ENCODE assay signal across 1 cellular context in the genomic region with DNA sequence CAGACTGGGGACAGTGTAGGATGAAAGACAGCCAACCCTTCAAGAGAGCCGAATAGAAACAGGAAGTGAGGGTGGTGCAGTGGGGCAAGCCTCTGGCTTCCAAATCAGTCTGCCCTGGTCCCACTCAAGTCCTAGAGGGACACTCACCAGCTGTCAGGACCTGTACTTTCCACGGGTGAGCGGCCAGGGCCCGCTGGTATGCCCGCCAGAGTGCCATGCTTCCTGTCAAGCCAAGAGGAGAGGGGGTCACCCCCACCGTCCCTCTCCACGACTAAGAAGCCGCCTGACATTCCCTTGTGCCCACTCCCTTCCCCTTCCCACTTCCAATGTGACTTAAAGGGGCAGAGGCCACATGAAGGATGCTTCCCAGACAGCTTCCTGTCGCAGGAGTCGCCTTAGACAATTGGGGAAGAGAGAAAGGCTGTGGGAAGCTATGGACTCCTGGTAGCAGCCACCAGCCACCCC.
A peak's percentile ranks its signal among the peaks of the same experiment; 100 is the strongest.
TF ChIP-seq lines count a peak whose summit lies in the region.

No MANE protein-coding gene starts in this region.

TF ChIP-seq in HepG2, 621 proteins besides CTCF, POLR2A, EP300 and RAD21 (continued from another document):
- TF ChIP-seq ZBTB8A (CRISPR knock-in tag; IDR thresholded peaks at IDR 0.05; ENCODE audit: borderline replicate concordance, low read depth): 0 out of 2 replicates have a peak, but pooled peaks have one; percentile 2
- TF ChIP-seq, protein P1, sequence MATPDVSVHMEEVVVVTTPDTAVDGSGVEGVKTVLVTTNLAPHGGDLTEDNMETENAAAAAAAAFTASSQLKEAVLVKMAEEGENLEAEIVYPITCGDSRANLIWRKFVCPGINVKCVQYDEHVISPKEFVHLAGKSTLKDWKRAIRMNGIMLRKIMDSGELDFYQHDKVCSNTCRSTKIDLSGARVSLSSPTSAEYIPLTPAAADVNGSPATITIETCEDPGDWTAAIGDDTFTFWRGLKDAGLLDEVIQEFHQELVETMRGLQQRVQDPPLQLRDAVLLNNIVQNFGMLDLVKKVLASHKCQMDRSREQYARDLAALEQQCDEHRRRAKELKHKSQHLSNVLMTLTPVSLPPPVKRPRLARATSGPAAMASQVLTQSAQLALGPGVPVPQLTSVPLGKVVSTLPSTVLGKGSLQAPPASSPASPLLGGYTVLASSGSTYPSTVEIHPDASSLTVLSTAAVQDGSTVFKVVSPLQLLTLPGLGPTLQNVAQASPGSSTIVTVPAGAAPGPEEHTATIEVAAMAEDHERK (CRISPR knock-in tag; IDR thresholded peaks at IDR 0.05; ENCODE audit: low read depth): no peak
- no peak for TF ChIP-seq HMGA1 (CRISPR knock-in tag; conservative IDR thresholded peaks at IDR 0.05)
- 0 out of 2 replicates have a peak, but pooled peaks have one; percentile 12 for TF ChIP-seq TARDBP (CRISPR knock-in tag; IDR thresholded peaks at IDR 0.05)
- TF ChIP-seq ZNF792 (CRISPR knock-in tag; IDR thresholded peaks at IDR 0.05): no peak
- TF ChIP-seq HNF4A (CRISPR knock-in tag; IDR thresholded peaks at IDR 0.05): no peak
- TF ChIP-seq, protein P2, sequence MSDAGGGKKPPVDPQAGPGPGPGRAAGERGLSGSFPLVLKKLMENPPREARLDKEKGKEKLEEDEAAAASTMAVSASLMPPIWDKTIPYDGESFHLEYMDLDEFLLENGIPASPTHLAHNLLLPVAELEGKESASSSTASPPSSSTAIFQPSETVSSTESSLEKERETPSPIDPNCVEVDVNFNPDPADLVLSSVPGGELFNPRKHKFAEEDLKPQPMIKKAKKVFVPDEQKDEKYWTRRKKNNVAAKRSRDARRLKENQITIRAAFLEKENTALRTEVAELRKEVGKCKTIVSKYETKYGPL (CRISPR knock-in tag; IDR thresholded peaks at IDR 0.05): no peak
- TF ChIP-seq SMARCE1 (IDR thresholded peaks at IDR 0.05; ENCODE audit: borderline replicate concordance): no peak
- TF ChIP-seq, protein P3, sequence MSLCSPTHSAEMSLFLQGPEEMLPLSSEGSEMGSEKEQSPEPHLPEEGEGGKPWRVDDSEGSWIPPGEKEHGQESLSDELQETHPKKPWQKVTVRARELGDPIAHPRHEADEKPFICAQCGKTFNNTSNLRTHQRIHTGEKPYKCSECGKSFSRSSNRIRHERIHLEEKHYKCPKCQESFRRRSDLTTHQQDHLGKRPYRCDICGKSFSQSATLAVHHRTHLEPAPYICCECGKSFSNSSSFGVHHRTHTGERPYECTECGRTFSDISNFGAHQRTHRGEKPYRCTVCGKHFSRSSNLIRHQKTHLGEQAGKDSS (CRISPR knock-in tag; IDR thresholded peaks at IDR 0.05; ENCODE audit: borderline replicate concordance, low read depth): no peak
- TF ChIP-seq HNRNPLL (IDR thresholded peaks at IDR 0.05; ENCODE audit: low read depth, low read length, poor library complexity, severe bottlenecking): no peak
- TF ChIP-seq, protein P4, sequence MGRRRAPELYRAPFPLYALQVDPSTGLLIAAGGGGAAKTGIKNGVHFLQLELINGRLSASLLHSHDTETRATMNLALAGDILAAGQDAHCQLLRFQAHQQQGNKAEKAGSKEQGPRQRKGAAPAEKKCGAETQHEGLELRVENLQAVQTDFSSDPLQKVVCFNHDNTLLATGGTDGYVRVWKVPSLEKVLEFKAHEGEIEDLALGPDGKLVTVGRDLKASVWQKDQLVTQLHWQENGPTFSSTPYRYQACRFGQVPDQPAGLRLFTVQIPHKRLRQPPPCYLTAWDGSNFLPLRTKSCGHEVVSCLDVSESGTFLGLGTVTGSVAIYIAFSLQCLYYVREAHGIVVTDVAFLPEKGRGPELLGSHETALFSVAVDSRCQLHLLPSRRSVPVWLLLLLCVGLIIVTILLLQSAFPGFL (CRISPR knock-in tag; IDR thresholded peaks at IDR 0.05): no peak
- TF ChIP-seq, protein P5, sequence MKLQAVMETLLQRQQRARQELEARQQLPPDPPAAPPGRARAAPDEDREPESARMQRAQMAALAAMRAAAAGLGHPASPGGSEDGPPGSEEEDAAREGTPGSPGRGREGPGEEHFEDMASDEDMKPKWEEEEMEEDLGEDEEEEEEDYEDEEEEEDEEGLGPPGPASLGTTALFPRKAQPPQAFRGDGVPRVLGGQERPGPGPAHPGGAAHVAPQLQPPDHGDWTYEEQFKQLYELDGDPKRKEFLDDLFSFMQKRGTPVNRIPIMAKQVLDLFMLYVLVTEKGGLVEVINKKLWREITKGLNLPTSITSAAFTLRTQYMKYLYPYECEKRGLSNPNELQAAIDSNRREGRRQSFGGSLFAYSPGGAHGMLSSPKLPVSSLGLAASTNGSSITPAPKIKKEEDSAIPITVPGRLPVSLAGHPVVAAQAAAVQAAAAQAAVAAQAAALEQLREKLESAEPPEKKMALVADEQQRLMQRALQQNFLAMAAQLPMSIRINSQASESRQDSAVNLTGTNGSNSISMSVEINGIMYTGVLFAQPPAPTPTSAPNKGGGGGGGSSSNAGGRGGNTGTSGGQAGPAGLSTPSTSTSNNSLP (IDR thresholded peaks at IDR 0.05; ENCODE audit: low read depth, low read length): no peak
- no peak for TF ChIP-seq KDM2A (CRISPR knock-in tag; IDR thresholded peaks at IDR 0.05; ENCODE audit: borderline replicate concordance, low read depth)
- TF ChIP-seq ZNF562 (CRISPR knock-in tag; IDR thresholded peaks at IDR 0.05; ENCODE audit: borderline replicate concordance): no peak
